1 cellular context compared by ENCODE assay signal in the genomic region with DNA sequence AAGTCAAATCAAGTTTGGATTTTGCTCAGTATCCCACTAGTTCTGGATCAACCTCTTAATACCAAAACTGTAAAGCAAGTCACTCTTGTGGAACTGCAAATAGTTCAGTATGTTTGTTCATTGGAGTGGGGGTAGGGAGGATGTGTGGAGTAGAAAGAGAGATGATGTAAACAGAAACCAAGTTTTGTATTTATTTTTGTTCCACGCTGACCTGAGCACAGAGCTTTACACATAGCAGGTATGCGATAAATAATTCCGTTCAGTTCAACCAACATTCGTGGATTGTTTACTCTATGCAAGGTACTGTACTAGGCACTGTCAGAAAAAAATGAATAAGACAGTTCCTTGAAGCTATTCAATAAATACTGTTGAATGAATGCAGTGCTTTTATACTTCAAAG.
TF ChIP-seq lines count a peak whose summit lies in the region.

No MANE protein-coding gene starts in this region.

TF ChIP-seq in HepG2, 621 proteins besides CTCF, POLR2A, EP300 and RAD21 (continued from another document and continues in another):
- TF ChIP-seq ZNF546 (CRISPR knock-in tag; conservative IDR thresholded peaks at IDR 0.05) = no peak
- no peak for TF ChIP-seq CENPX (CRISPR knock-in tag; IDR thresholded peaks at IDR 0.05)
- no peak for TF ChIP-seq ZNF550 (CRISPR knock-in tag; IDR thresholded peaks at IDR 0.05; ENCODE audit: borderline replicate concordance)
- no peak for TF ChIP-seq KLF11 (CRISPR knock-in tag; IDR thresholded peaks at IDR 0.05)
- no peak for TF ChIP-seq ZNF615 (CRISPR knock-in tag; IDR thresholded peaks at IDR 0.05; ENCODE audit: borderline replicate concordance)
- no peak for TF ChIP-seq ZNF432 (CRISPR knock-in tag; IDR thresholded peaks at IDR 0.05; ENCODE audit: borderline replicate concordance)
- peak; percentile 68 for TF ChIP-seq NCOA2 (CRISPR knock-in tag; IDR thresholded peaks at IDR 0.05)
- TF ChIP-seq NFE2L1 (CRISPR knock-in tag; IDR thresholded peaks at IDR 0.05; ENCODE audit: borderline replicate concordance) = no peak
- TF ChIP-seq ZNF839 (CRISPR knock-in tag; IDR thresholded peaks at IDR 0.05; ENCODE audit: borderline replicate concordance) = no peak
- no peak for TF ChIP-seq CCAR2 (optimal IDR thresholded peaks at IDR 0.05; ENCODE audit: low read depth, low read length)
- TF ChIP-seq ZNF547 (CRISPR knock-in tag; IDR thresholded peaks at IDR 0.05) = no peak
- TF ChIP-seq ZFP62 (CRISPR knock-in tag; IDR thresholded peaks at IDR 0.05) = no peak
- TF ChIP-seq ELF3 (CRISPR knock-in tag; IDR thresholded peaks at IDR 0.05) = peak; percentile 48
- no peak for TF ChIP-seq ZSCAN22 (CRISPR knock-in tag; IDR thresholded peaks at IDR 0.05)
- TF ChIP-seq, protein P1, sequence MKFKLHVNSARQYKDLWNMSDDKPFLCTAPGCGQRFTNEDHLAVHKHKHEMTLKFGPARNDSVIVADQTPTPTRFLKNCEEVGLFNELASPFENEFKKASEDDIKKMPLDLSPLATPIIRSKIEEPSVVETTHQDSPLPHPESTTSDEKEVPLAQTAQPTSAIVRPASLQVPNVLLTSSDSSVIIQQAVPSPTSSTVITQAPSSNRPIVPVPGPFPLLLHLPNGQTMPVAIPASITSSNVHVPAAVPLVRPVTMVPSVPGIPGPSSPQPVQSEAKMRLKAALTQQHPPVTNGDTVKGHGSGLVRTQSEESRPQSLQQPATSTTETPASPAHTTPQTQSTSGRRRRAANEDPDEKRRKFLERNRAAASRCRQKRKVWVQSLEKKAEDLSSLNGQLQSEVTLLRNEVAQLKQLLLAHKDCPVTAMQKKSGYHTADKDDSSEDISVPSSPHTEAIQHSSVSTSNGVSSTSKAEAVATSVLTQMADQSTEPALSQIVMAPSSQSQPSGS (CRISPR knock-in tag; IDR thresholded peaks at IDR 0.05) = peak; percentile 31; the same call in 1 of the 2 replicates
- no peak for TF ChIP-seq SALL2 (CRISPR knock-in tag; IDR thresholded peaks at IDR 0.05)
- no peak for TF ChIP-seq BRCA1 (CRISPR knock-in tag; IDR thresholded peaks at IDR 0.05)
- TF ChIP-seq NONO (IDR thresholded peaks at IDR 0.05) = no peak
- no peak for TF ChIP-seq NONO (CRISPR knock-in tag; conservative IDR thresholded peaks at IDR 0.05)
- no peak for TF ChIP-seq ATM (IDR thresholded peaks at IDR 0.05; ENCODE audit: borderline replicate concordance)
- no peak for TF ChIP-seq ZSCAN31 (CRISPR knock-in tag; IDR thresholded peaks at IDR 0.05; ENCODE audit: low read depth)
- TF ChIP-seq, protein P2, sequence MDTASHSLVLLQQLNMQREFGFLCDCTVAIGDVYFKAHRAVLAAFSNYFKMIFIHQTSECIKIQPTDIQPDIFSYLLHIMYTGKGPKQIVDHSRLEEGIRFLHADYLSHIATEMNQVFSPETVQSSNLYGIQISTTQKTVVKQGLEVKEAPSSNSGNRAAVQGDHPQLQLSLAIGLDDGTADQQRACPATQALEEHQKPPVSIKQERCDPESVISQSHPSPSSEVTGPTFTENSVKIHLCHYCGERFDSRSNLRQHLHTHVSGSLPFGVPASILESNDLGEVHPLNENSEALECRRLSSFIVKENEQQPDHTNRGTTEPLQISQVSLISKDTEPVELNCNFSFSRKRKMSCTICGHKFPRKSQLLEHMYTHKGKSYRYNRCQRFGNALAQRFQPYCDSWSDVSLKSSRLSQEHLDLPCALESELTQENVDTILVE (CRISPR knock-in tag; IDR thresholded peaks at IDR 0.05) = peak; percentile 53; the same call in 1 of the 2 replicates
- TF ChIP-seq KDM1A (CRISPR knock-in tag; IDR thresholded peaks at IDR 0.05) = peak; percentile 45; the same call in 1 of the 2 replicates
- no peak for TF ChIP-seq RNF2 (conservative IDR thresholded peaks at IDR 0.05; ENCODE audit: low read depth)
- TF ChIP-seq, protein P3, sequence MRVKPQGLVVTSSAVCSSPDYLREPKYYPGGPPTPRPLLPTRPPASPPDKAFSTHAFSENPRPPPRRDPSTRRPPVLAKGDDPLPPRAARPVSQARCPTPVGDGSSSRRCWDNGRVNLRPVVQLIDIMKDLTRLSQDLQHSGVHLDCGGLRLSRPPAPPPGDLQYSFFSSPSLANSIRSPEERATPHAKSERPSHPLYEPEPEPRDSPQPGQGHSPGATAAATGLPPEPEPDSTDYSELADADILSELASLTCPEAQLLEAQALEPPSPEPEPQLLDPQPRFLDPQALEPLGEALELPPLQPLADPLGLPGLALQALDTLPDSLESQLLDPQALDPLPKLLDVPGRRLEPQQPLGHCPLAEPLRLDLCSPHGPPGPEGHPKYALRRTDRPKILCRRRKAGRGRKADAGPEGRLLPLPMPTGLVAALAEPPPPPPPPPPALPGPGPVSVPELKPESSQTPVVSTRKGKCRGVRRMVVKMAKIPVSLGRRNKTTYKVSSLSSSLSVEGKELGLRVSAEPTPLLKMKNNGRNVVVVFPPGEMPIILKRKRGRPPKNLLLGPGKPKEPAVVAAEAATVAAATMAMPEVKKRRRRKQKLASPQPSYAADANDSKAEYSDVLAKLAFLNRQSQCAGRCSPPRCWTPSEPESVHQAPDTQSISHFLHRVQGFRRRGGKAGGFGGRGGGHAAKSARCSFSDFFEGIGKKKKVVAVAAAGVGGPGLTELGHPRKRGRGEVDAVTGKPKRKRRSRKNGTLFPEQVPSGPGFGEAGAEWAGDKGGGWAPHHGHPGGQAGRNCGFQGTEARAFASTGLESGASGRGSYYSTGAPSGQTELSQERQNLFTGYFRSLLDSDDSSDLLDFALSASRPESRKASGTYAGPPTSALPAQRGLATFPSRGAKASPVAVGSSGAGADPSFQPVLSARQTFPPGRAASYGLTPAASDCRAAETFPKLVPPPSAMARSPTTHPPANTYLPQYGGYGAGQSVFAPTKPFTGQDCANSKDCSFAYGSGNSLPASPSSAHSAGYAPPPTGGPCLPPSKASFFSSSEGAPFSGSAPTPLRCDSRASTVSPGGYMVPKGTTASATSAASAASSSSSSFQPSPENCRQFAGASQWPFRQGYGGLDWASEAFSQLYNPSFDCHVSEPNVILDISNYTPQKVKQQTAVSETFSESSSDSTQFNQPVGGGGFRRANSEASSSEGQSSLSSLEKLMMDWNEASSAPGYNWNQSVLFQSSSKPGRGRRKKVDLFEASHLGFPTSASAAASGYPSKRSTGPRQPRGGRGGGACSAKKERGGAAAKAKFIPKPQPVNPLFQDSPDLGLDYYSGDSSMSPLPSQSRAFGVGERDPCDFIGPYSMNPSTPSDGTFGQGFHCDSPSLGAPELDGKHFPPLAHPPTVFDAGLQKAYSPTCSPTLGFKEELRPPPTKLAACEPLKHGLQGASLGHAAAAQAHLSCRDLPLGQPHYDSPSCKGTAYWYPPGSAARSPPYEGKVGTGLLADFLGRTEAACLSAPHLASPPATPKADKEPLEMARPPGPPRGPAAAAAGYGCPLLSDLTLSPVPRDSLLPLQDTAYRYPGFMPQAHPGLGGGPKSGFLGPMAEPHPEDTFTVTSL (CRISPR knock-in tag; IDR thresholded peaks at IDR 0.05; ENCODE audit: borderline replicate concordance) = peak; percentile 42; the same call in 1 of the 2 replicates
- no peak for TF ChIP-seq ZMYM2 (CRISPR knock-in tag; IDR thresholded peaks at IDR 0.05)
- TF ChIP-seq, protein P4, sequence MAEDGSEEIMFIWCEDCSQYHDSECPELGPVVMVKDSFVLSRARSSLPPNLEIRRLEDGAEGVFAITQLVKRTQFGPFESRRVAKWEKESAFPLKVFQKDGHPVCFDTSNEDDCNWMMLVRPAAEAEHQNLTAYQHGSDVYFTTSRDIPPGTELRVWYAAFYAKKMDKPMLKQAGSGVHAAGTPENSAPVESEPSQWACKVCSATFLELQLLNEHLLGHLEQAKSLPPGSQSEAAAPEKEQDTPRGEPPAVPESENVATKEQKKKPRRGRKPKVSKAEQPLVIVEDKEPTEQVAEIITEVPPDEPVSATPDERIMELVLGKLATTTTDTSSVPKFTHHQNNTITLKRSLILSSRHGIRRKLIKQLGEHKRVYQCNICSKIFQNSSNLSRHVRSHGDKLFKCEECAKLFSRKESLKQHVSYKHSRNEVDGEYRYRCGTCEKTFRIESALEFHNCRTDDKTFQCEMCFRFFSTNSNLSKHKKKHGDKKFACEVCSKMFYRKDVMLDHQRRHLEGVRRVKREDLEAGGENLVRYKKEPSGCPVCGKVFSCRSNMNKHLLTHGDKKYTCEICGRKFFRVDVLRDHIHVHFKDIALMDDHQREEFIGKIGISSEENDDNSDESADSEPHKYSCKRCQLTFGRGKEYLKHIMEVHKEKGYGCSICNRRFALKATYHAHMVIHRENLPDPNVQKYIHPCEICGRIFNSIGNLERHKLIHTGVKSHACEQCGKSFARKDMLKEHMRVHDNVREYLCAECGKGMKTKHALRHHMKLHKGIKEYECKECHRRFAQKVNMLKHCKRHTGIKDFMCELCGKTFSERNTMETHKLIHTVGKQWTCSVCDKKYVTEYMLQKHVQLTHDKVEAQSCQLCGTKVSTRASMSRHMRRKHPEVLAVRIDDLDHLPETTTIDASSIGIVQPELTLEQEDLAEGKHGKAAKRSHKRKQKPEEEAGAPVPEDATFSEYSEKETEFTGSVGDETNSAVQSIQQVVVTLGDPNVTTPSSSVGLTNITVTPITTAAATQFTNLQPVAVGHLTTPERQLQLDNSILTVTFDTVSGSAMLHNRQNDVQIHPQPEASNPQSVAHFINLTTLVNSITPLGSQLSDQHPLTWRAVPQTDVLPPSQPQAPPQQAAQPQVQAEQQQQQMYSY (CRISPR knock-in tag; IDR thresholded peaks at IDR 0.05) = no peak
- no peak for TF ChIP-seq MAFK (conservative IDR thresholded peaks at IDR 0.05 in 1 of 2, IDR thresholded peaks at IDR 0.05 in 1 of 2; ENCODE audit: low read length in 2 of 2)
- TF ChIP-seq TARDBP (CRISPR knock-in tag; IDR thresholded peaks at IDR 0.05) = no peak
- no peak for TF ChIP-seq AGO1 (IDR thresholded peaks at IDR 0.05; ENCODE audit: low read depth, low read length, poor library complexity, severe bottlenecking)
- TF ChIP-seq, protein P5, sequence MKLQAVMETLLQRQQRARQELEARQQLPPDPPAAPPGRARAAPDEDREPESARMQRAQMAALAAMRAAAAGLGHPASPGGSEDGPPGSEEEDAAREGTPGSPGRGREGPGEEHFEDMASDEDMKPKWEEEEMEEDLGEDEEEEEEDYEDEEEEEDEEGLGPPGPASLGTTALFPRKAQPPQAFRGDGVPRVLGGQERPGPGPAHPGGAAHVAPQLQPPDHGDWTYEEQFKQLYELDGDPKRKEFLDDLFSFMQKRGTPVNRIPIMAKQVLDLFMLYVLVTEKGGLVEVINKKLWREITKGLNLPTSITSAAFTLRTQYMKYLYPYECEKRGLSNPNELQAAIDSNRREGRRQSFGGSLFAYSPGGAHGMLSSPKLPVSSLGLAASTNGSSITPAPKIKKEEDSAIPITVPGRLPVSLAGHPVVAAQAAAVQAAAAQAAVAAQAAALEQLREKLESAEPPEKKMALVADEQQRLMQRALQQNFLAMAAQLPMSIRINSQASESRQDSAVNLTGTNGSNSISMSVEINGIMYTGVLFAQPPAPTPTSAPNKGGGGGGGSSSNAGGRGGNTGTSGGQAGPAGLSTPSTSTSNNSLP (IDR thresholded peaks at IDR 0.05; ENCODE audit: low read depth, low read length) = peak; percentile 55; the same call in 1 of the 2 replicates
- TF ChIP-seq EHMT2 (IDR thresholded peaks at IDR 0.05; ENCODE audit: borderline replicate concordance, low read depth, low read length) = no peak
- TF ChIP-seq NCOA5 (CRISPR knock-in tag; IDR thresholded peaks at IDR 0.05) = no peak
- TF ChIP-seq ZNF343 (CRISPR knock-in tag; IDR thresholded peaks at IDR 0.05) = no peak
- no peak for TF ChIP-seq KLF9 (CRISPR knock-in tag; IDR thresholded peaks at IDR 0.05; ENCODE audit: low read depth)
- TF ChIP-seq, protein P6, sequence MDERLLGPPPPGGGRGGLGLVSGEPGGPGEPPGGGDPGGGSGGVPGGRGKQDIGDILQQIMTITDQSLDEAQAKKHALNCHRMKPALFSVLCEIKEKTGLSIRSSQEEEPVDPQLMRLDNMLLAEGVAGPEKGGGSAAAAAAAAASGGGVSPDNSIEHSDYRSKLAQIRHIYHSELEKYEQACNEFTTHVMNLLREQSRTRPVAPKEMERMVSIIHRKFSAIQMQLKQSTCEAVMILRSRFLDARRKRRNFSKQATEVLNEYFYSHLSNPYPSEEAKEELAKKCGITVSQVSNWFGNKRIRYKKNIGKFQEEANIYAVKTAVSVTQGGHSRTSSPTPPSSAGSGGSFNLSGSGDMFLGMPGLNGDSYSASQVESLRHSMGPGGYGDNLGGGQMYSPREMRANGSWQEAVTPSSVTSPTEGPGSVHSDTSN (CRISPR knock-in tag; IDR thresholded peaks at IDR 0.05) = no peak
- no peak for TF ChIP-seq JUND (CRISPR knock-in tag; IDR thresholded peaks at IDR 0.05)
- TF ChIP-seq TBL1XR1 (IDR thresholded peaks at IDR 0.05; ENCODE audit: borderline replicate concordance, low read length, partially characterized antibody) = no peak
- TF ChIP-seq ZNF674 (CRISPR knock-in tag; IDR thresholded peaks at IDR 0.05; ENCODE audit: low read depth) = no peak
- 0 out of 2 replicates have a peak, but pooled peaks have one; percentile 15 for TF ChIP-seq KAT8 (CRISPR knock-in tag; IDR thresholded peaks at IDR 0.05)
- TF ChIP-seq ZNF619 (CRISPR knock-in tag; IDR thresholded peaks at IDR 0.05) = no peak
- TF ChIP-seq ZNF143 (CRISPR knock-in tag; IDR thresholded peaks at IDR 0.05) = no peak
- TF ChIP-seq, protein P7, sequence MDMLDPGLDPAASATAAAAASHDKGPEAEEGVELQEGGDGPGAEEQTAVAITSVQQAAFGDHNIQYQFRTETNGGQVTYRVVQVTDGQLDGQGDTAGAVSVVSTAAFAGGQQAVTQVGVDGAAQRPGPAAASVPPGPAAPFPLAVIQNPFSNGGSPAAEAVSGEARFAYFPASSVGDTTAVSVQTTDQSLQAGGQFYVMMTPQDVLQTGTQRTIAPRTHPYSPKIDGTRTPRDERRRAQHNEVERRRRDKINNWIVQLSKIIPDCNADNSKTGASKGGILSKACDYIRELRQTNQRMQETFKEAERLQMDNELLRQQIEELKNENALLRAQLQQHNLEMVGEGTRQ (IDR thresholded peaks at IDR 0.05; ENCODE audit: low read depth, low read length) = no peak
- TF ChIP-seq, protein P7 (CRISPR knock-in tag; IDR thresholded peaks at IDR 0.05; ENCODE audit: borderline replicate concordance) = no peak
- TF ChIP-seq ZBTB7B (CRISPR knock-in tag; IDR thresholded peaks at IDR 0.05) = no peak
- TF ChIP-seq KDM6A (CRISPR knock-in tag; IDR thresholded peaks at IDR 0.05; ENCODE audit: low read depth) = no peak
- TF ChIP-seq, protein P8, sequence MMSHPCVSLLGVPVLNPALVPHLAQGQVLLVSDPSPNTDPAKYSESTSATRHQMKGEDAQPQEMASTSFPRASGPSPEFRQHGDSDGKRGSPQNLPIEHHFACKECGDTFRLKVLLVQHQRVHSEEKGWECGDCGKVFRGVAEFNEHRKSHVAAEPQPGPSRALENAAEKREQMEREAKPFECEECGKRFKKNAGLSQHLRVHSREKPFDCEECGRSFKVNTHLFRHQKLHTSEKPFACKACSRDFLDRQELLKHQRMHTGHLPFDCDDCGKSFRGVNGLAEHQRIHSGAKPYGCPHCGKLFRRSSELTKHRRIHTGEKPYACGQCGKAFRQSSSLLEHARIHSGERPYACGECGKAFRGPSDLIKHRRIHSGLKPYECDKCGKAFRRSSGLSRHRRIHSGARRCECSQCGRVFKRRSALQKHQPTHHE (CRISPR knock-in tag; IDR thresholded peaks at IDR 0.05; ENCODE audit: borderline replicate concordance) = no peak
- TF ChIP-seq GATAD2A (CRISPR knock-in tag; IDR thresholded peaks at IDR 0.05) = peak; percentile 78
